In the genomic region with DNA sequence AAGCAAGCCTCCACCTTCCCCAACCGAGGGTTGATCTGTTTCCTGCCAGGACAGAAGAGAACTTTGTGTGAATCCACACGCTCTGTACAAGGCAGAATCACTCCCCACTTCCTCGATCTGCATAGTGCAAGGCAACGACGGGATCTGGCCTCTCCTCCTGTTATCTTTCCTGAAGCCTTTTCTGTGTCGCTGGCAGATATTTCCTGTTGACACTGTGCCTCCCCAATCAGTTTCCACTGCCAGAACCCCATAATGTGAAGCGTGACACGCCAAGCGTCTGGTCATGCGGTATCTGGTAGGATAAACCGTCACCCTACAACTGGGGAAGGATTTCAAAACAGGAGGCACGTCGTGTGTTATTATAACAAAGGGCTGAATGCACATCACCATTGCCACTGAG, we compare ENCODE assay signal across 12 cellular contexts. TPM values are rescaled to one million over a fixed set of nuclear protein-coding genes. Genes with fewer than 3 reads are reported as not detected.
DNase-seq lines count a peak whose midpoint lies in the region; ATAC-seq and TF ChIP-seq lines count a peak whose summit lies in the region.
"Had no signal": no experiment of that assay in that cellular context is flagged by ENCODE, and none has a peak within 500 bp of the region (broad histone marks: within the 10 kb centered on the region; RNA-seq: fewer than 3 reads in every experiment).

No MANE protein-coding gene starts in this region.

- no peak overlapping the region for H4K8ac ChIP-seq in H9 (replicated peaks; ENCODE audit: insufficient read length, low read depth, low read length)

- no peak overlapping the region for H3K23ac ChIP-seq in H9 (ENCODE audit: insufficient read length, low read depth, low read length)

- H3K4me1 ChIP-seq in H9 (ENCODE audit: insufficient read depth, low read length) (peaks cover 2% of the 10 kb centered on the region; the same call in 1 of the 2 replicates), prostate gland (replicated peaks) (peaks cover 4% of the 10 kb centered on the region)

- no peak for TF ChIP-seq POLR2A in prostate gland (IDR thresholded peaks at IDR 0.05)

- H3K27me3 ChIP-seq in H9 (ENCODE audit: insufficient read depth, low read length) (no peaks in the 10 kb centered on the region), prostate gland (replicated peaks; ENCODE audit: insufficient read depth) (no peaks in the 10 kb centered on the region)

- no peak overlapping the region for H3K4me3 Mint-ChIP-seq in H9
- H3K4me3 Mint-ChIP-seq in chondrocyte (ENCODE audit: unreplicated experiment) = peak overlapping the region; percentile 40

- H2BK5ac ChIP-seq in H9 (ENCODE audit: insufficient read length, low read length) = no peak overlapping the region

- H2AK5ac ChIP-seq in H9 (ENCODE audit: insufficient read length, low read length) = no peak overlapping the region

- no peak overlapping the region for H3K9ac ChIP-seq in H9 (ENCODE audit: extremely low read depth, insufficient read length, low read length)

- no peak overlapping the region for H2BK15ac ChIP-seq in H9 (ENCODE audit: low read depth, low read length)

- H4K20me1 ChIP-seq in H9 (ENCODE audit: control insufficient read depth, insufficient read depth, insufficient read length) = no peaks in the 10 kb centered on the region

- H2BK20ac ChIP-seq in H9 (ENCODE audit: low read depth, low read length, poor library complexity, severe bottlenecking) = no peak overlapping the region

- intact Hi-C loops in prostate gland (cut with DNase I) = no loop called here

- H3K27ac ChIP-seq in H9 (ENCODE audit: insufficient read length, low read depth, low read length) (no peak overlapping the region), prostate gland (peak overlapping the region; percentile 6 to 53)

- no peak overlapping the region for H3K14ac ChIP-seq in H9 (ENCODE audit: insufficient read depth, low read length)

- H3K36me3 Mint-ChIP-seq in H9 (ENCODE audit: insufficient read depth in 1 of 3, low read depth in 3 of 3) (no peaks in the 10 kb centered on the region; a peak in 1 of 7 replicates), chondrocyte (ENCODE audit: low read depth) (no peaks in the 10 kb centered on the region)

- no peaks in the 10 kb centered on the region for H3K79me2 ChIP-seq in H9 (ENCODE audit: insufficient read depth, low read length)

- peaks cover 48 to 63% of the 10 kb centered on the region in 2 experiments for H3K4me1 Mint-ChIP-seq in H9
- H3K4me1 Mint-ChIP-seq in chondrocyte (ENCODE audit: low read depth) = peaks cover 24% of the 10 kb centered on the region

- WGBS in H9 (ENCODE audit: extremely low coverage, insufficient read length, low lambda C conversion rate) = no CpG with 5 or more reads among the region's 13 CpGs
- 20% methylated on average over 13 of the region's 13 CpGs for WGBS in prostate gland

- H4K5ac ChIP-seq in H9 (ENCODE audit: insufficient read length, low read depth, low read length) = no peak overlapping the region

- H3K27me3 Mint-ChIP-seq in H9 (ENCODE audit: low read depth) (no peaks in the 10 kb centered on the region), chondrocyte (ENCODE audit: low read depth) (no peaks in the 10 kb centered on the region)

- no peak overlapping the region for H3K4me3 ChIP-seq in prostate gland

- H3T11ph ChIP-seq in H9 (ENCODE audit: low read length) = no peak overlapping the region

- H4K91ac ChIP-seq in H9 (ENCODE audit: insufficient read length, low read depth, low read length) = no peak overlapping the region

- no peak overlapping the region for H3K56ac ChIP-seq in H9 (ENCODE audit: insufficient read length, low read depth, low read length)

- H3K79me1 ChIP-seq in H9 (ENCODE audit: insufficient read depth, low read depth, low read length, poor library complexity, severe bottlenecking) = no peaks in the 10 kb centered on the region

- no peak overlapping the region for H3K4me2 ChIP-seq in H9 (ENCODE audit: insufficient read depth, insufficient read length, low read length)

- H3K9me3 Mint-ChIP-seq in H9 (no peaks in the 10 kb centered on the region; a peak in 1 of 5 replicates), chondrocyte (ENCODE audit: low read depth) (no peaks in the 10 kb centered on the region)

- no peak for ATAC-seq in HG03280 (IDR thresholded peaks at IDR 0.05; ENCODE audit: unreplicated experiment)

- no peak overlapping the region for H2AFZ ChIP-seq in H9 (ENCODE audit: low read length)

- H3K18ac ChIP-seq in H9 (ENCODE audit: insufficient read length, low read depth, low read length) = no peak overlapping the region

- H3K9me3 ChIP-seq in H9 (ENCODE audit: control insufficient read depth, low read depth, low read length) (no peaks in the 10 kb centered on the region), prostate gland (no peaks in the 10 kb centered on the region)

- H3K36me3 ChIP-seq in prostate gland = no peaks in the 10 kb centered on the region

- peak overlapping the region; percentile 2 to 71 (median 27); a peak in 3 of 7 replicates for H3K27ac Mint-ChIP-seq in H9
- H3K27ac Mint-ChIP-seq in chondrocyte (ENCODE audit: unreplicated experiment) = peak overlapping the region; percentile 73

- DNase-seq in H9 = no peak
- DNase-seq in chondrocyte (ENCODE audit: low spot score) = no peak
- peak; percentile 68 for DNase-seq in islet precursor cell
- peak; percentile 13 for DNase-seq in prostate gland (ENCODE audit: low spot score)
- DNase-seq in amniotic stem cell (lab: John Stamatoyannopoulos, UW) = no peak
- DNase-seq in HT-29 (ENCODE audit: low spot score) = no peak
- DNase-seq in DMS53 (lab: John Stamatoyannopoulos, UW) = no peak
- DNase-seq: activated CD8-positive, alpha-beta memory T cell treated with anti-CD3 and anti-CD28 coated beads for 24 hours; NCI-H2029 treated with DMSO at 0.1 percent for 48 hours; SHP77 treated with DMSO at 0.1 percent for 48 hours; stimulated activated CD4-positive, alpha-beta T cell treated with anti-CD3 and anti-CD28 coated beads, Interleukin-15, amount 100 ng/mL, for 24 hours had no signal

- no peak overlapping the region for H3K4ac ChIP-seq in H9 (ENCODE audit: low read depth, low read length)

- H2BK120ac ChIP-seq in H9 (ENCODE audit: low read depth, low read length, poor library complexity, severe bottlenecking) = no peak overlapping the region

- TF ChIP-seq CTCF in H9 (conservative IDR thresholded peaks at IDR 0.05) = no peak
- no peak for TF ChIP-seq CTCF in chondrocyte (IDR thresholded peaks at IDR 0.05)
- no peak for TF ChIP-seq CTCF in prostate gland (IDR thresholded peaks at IDR 0.05)

- no peaks in the 10 kb centered on the region for H3K23me2 ChIP-seq in H9 (ENCODE audit: insufficient read length, low read depth, low read length, poor library complexity, severe bottlenecking)

- no peak overlapping the region for H2BK12ac ChIP-seq in H9 (ENCODE audit: insufficient read length, low read depth, low read length)

RNA-seq across cellular contexts. Expression of gene FAM171A1, which starts 57.2 kb away (rescaled TPM):
- total RNA-seq in H9 (2021) = 34.6 and 37.4 TPM in 2 replicates
- total RNA-seq in chondrocyte = 31.2 to 40.9 TPM (median 34.9 TPM) in 3 replicates
- total RNA-seq in prostate gland = 10 to 100 TPM; 16.3 to 24.2 TPM
- total RNA-seq in HT-29 (2014; rRNA removed; shearing (Covaris generic)) = not detected in 2 replicates

Comparison
In these comparisons a context has a peak if more than half of its experiments do, and no peak if none do; other contexts are left out.
1. DNase-seq: peak in islet precursor cell (single experiment) and prostate gland (single experiment); none in H9 (single experiment), chondrocyte (single experiment), amniotic stem cell (single experiment), HT-29 (single experiment) and DMS53 (single experiment).
2. RNA of gene FAM171A1, which starts 57.2 kb away (total RNA-seq): 31.2 to 40.9 TPM in chondrocyte, 34.6 to 37.4 TPM in H9 and 16.3 to 24.2 TPM in prostate gland; not detected in HT-29; every median in the first group is over 10 times any median in the second.